In genomic region chr18:58129019-58129374, GRCh38 we compare ENCODE assay signal across 19 cellular contexts.
DNase-seq lines count a peak whose midpoint lies in the region; ATAC-seq, FAIRE-seq and TF ChIP-seq lines count a peak whose summit lies in the region.
"Had no signal": no experiment of that assay in that cellular context is flagged by ENCODE, and none has a peak within 500 bp of the region (broad histone marks: within the 10 kb centered on the region; RNA-seq: fewer than 3 reads in every experiment).

No MANE protein-coding gene starts in this region.

- TF ChIP-seq EP300 in stomach (IDR thresholded peaks at IDR 0.05) = no peak

- 31 to 64% (median 50%) methylated on average over 6 of the region's 6 CpGs for WGBS in stomach, 5 donors

- no peak for FAIRE-seq in kidney (lab: Jason Lieb, UNC)
- FAIRE-seq: A549, GM12892, GM18507 had no signal

- no peak for TF ChIP-seq POLR2A in stomach (IDR thresholded peaks at IDR 0.05)

- H3K4me3 ChIP-seq in kidney (ENCODE audit: low read length in 2 of 2) = peak overlapping the region in 1 of 2 donors; percentile 0
- no peak overlapping the region for H3K4me3 ChIP-seq in mucosa of rectum (ENCODE audit: low read length in 2 of 2)
- H3K4me3 ChIP-seq in stomach = no peak overlapping the region
- H3K4me3 ChIP-seq in Karpas-422 (ENCODE audit: low read length) = no peak overlapping the region
- H3K4me3 ChIP-seq: A549, MG63, SK-N-MC had no signal

- no peaks in the 10 kb centered on the region for H3K36me3 ChIP-seq in kidney (ENCODE audit: control insufficient read depth in 1 of 2, insufficient read depth in 2 of 2, low read length in 2 of 2)
- no peaks in the 10 kb centered on the region for H3K36me3 ChIP-seq in mucosa of rectum (ENCODE audit: control insufficient read depth in 2 of 2, insufficient read depth in 2 of 2, low read length in 2 of 2)
- no peaks in the 10 kb centered on the region for H3K36me3 ChIP-seq in stomach
- H3K36me3 ChIP-seq in Karpas-422 (ENCODE audit: insufficient read depth, low read length) = no peaks in the 10 kb centered on the region
- H3K36me3 ChIP-seq: MG63 had no signal

- no peaks in the 10 kb centered on the region for H3K9me3 ChIP-seq in kidney (ENCODE audit: control insufficient read depth in 1 of 2, low read length in 2 of 2)
- H3K9me3 ChIP-seq in mucosa of rectum (ENCODE audit: control insufficient read depth in 2 of 2, low read length in 2 of 2) = no peaks in the 10 kb centered on the region
- no peaks in the 10 kb centered on the region for H3K9me3 ChIP-seq in stomach
- no peaks in the 10 kb centered on the region for H3K9me3 ChIP-seq in Karpas-422 (ENCODE audit: low read length)
- H3K9me3 ChIP-seq: MG63 had no signal

- peak; percentile 22 for DNase-seq in HT-29 (ENCODE audit: low spot score)
- no peak for DNase-seq in kidney
- peak; percentile 80 for DNase-seq in stomach
- DNase-seq in Karpas-422 = no peak
- DNase-seq in stimulated activated naive CD4-positive, alpha-beta T cell treated with Interleukin-2 at 50 U/mL for 16 hours (lab: John Stamatoyannopoulos, UW) = no peak
- DNase-seq in central memory CD4-positive, alpha-beta T cell = no peak
- DNase-seq: CD4-positive, alpha-beta T cell; Kasumi-1; MG63; NCI-H1092; NCI-H2081 treated with DMSO at 0.1 percent for 48 hours; NCI-H446 treated with DMSO at 0.1 percent for 48 hours; Right ventricle myocardium superior had no signal

- peaks cover 16 to 37% of the 10 kb centered on the region in 2 donors for H3K4me1 ChIP-seq in kidney (ENCODE audit: control insufficient read depth in 1 of 2, insufficient read depth in 1 of 2, low read depth in 1 of 2, low read length in 2 of 2)
- peaks cover 13% of the 10 kb centered on the region in 2 donors for H3K4me1 ChIP-seq in mucosa of rectum (ENCODE audit: control insufficient read depth in 2 of 2, insufficient read depth in 2 of 2, low read length in 2 of 2)
- H3K4me1 ChIP-seq in stomach = peaks cover 14 to 20% (median 16%) of the 10 kb centered on the region in 4 donors
- peaks cover 5% of the 10 kb centered on the region; the same call in 1 of the 2 replicates for H3K4me1 ChIP-seq in Karpas-422 (ENCODE audit: low read length)
- H3K4me1 ChIP-seq: A549 had no signal

- H3K4me2 ChIP-seq in Karpas-422 (ENCODE audit: low read depth, low read length, poor library complexity, severe bottlenecking) = no peak overlapping the region
- H3K4me2 ChIP-seq: A549 had no signal

- H3K9ac ChIP-seq in kidney (ENCODE audit: low read length in 2 of 2) (no peak overlapping the region), mucosa of rectum (ENCODE audit: low read depth in 1 of 2, low read length in 2 of 2) (no peak overlapping the region), Karpas-422 (ENCODE audit: low read length) (no peak overlapping the region)

- H3K79me2 ChIP-seq in Karpas-422 (ENCODE audit: low read length) = no peaks in the 10 kb centered on the region

- TF ChIP-seq CTCF in kidney (IDR thresholded peaks at IDR 0.05; ENCODE audit: borderline replicate concordance, extremely low read depth, insufficient read depth) (no peak), stomach (IDR thresholded peaks at IDR 0.05) (peak in 1 of 7 experiments; percentile 1)

- 0 out of 2 replicates have a peak, but pooled peaks cover 15% of the 10 kb centered on the region for H4K20me1 ChIP-seq in Karpas-422 (ENCODE audit: insufficient read depth, low read depth, low read length)

- no peaks in the 10 kb centered on the region for H3K9me2 ChIP-seq in Karpas-422 (replicated peaks; ENCODE audit: insufficient read depth, low read length)

- peak overlapping the region; percentile 72 to 74 for H3K27ac ChIP-seq in kidney (ENCODE audit: low read depth in 2 of 2, low read length in 2 of 2)
- peak overlapping the region; percentile 48 to 49 for H3K27ac ChIP-seq in mucosa of rectum (ENCODE audit: low read depth in 2 of 2, low read length in 2 of 2)
- H3K27ac ChIP-seq in stomach = peak overlapping the region; percentile 46 to 78 (median 76)
- H3K27ac ChIP-seq in Karpas-422 (ENCODE audit: low read length) = no peak overlapping the region
- H3K27ac ChIP-seq: A549, SK-N-MC had no signal

- no peak overlapping the region for H2AFZ ChIP-seq in Karpas-422 (ENCODE audit: low read length)

- no peaks in the 10 kb centered on the region for H3K27me3 ChIP-seq in mucosa of rectum (ENCODE audit: control insufficient read depth in 2 of 2, insufficient read depth in 2 of 2, low read length in 2 of 2)
- no peaks in the 10 kb centered on the region for H3K27me3 ChIP-seq in stomach
- H3K27me3 ChIP-seq in Karpas-422 (ENCODE audit: low read length) = no peaks in the 10 kb centered on the region
- H3K27me3 ChIP-seq: MG63 had no signal

- ATAC-seq in HG03571 (IDR thresholded peaks at IDR 0.05; ENCODE audit: unreplicated experiment) = no peak
- ATAC-seq: A549 had no signal

- intact Hi-C loops in kidney (cut with DNase I) (loop anchor here (10.0 kb wide), 1 partner anchor 244 kb away; no protein-coding TSS in a partner anchor), stomach (cut with DNase I; ENCODE audit: low total_unique reads) (loop anchor here (10.0 kb wide), 1 partner anchor 84 kb away; the partner anchor contains the start of gene NEDD4L)

Comparison
In these comparisons a context has a peak if more than half of its experiments do, and no peak if none do; other contexts are left out.
1. DNase-seq: peak in HT-29 (single experiment) and stomach (single experiment); none in kidney (single experiment), Karpas-422 (single experiment), stimulated activated naive CD4-positive, alpha-beta T cell treated with Interleukin-2 at 50 U/mL for 16 hours (single experiment) and central memory CD4-positive, alpha-beta T cell (single experiment).